Comparison of ENCODE assay signal across 8 cellular contexts in genomic region chr3:195906865-195907729, GRCh38. TPM values are rescaled to one million over a fixed set of nuclear protein-coding genes. Genes with fewer than 3 reads are reported as not detected.
A peak's percentile ranks its signal among the peaks of the same experiment; 100 is the strongest.
DNase-seq lines count a peak whose midpoint lies in the region; ATAC-seq and TF ChIP-seq lines count a peak whose summit lies in the region.

No MANE protein-coding gene starts in this region.

- no peaks in the 10 kb centered on the region for H3K9me3 Mint-ChIP-seq in CD8-positive, alpha-beta T cell

- no peak for TF ChIP-seq POLR2A in esophagus muscularis mucosa (IDR thresholded peaks at IDR 0.05; ENCODE audit: low read depth)

- H3K27me3 ChIP-seq in CD8-positive, alpha-beta T cell (ENCODE audit: insufficient read depth, low read length): no peaks in the 10 kb centered on the region
- H3K27me3 ChIP-seq in esophagus muscularis mucosa: no peaks in the 10 kb centered on the region

- no peaks in the 10 kb centered on the region for H3K9me3 ChIP-seq in CD8-positive, alpha-beta T cell (ENCODE audit: low read length)
- H3K9me3 ChIP-seq in esophagus muscularis mucosa: no peaks in the 10 kb centered on the region

- peak; percentile 45 for ATAC-seq in CD8-positive, alpha-beta T cell
- peak; percentile 27 for ATAC-seq in GM21423 (IDR thresholded peaks at IDR 0.05; ENCODE audit: unreplicated experiment)
- ATAC-seq in HG02840 (IDR thresholded peaks at IDR 0.05; ENCODE audit: low FRiP score, unreplicated experiment): no peak
- no peak for ATAC-seq in HG03520 (IDR thresholded peaks at IDR 0.05; ENCODE audit: unreplicated experiment)

- DNase-seq in CD8-positive, alpha-beta T cell: peak; percentile 50 to 84 (median 71)
- DNase-seq in NCI-H2107 (lab: John Stamatoyannopoulos, UW) (peak; percentile 40), esophagus muscularis mucosa (ENCODE audit: extremely low spot score) (no peak), posterior cingulate gyrus (peak in 6 of 10 donors; percentile 42 to 93 (median 54))
- peak; percentile 39 to 54 (median 44) for DNase-seq in activated CD8-positive, alpha-beta memory T cell treated with anti-CD3 and anti-CD28 coated beads for 48 hours (ENCODE audit: low read depth in 2 of 3, low spot score in 2 of 3)

- peaks cover 40% of the 10 kb centered on the region for H3K4me1 ChIP-seq in CD8-positive, alpha-beta T cell (ENCODE audit: insufficient read depth, low read length)
- peaks cover 31 to 50% (median 45%) of the 10 kb centered on the region in 4 donors for H3K4me1 ChIP-seq in esophagus muscularis mucosa

- H3K36me3 ChIP-seq in CD8-positive, alpha-beta T cell (ENCODE audit: insufficient read depth, low read length): no peaks in the 10 kb centered on the region
- H3K36me3 ChIP-seq in esophagus muscularis mucosa: no peaks in the 10 kb centered on the region

- H3K27me3 Mint-ChIP-seq in CD8-positive, alpha-beta T cell (ENCODE audit: low read depth): no peaks in the 10 kb centered on the region

- H3K4me1 Mint-ChIP-seq in CD8-positive, alpha-beta T cell (ENCODE audit: low read depth): peaks cover 47% of the 10 kb centered on the region

- H3K27ac Mint-ChIP-seq in CD8-positive, alpha-beta T cell: peak overlapping the region; percentile 100

- CTCF ChIA-PET in CD8-positive, alpha-beta T cell (lab: Charles Lee): interaction anchor here (1.1 to 4.0 kb wide), 7 partner anchors 9 to 48 kb away, joined by 3 to 75 read pairs (median 6); no protein-coding TSS in a partner anchor

- WGBS in esophagus muscularis mucosa: 80% methylated on average over 18 of the region's 23 CpGs

- peak overlapping the region; percentile 46 for H3K4me3 ChIP-seq in CD8-positive, alpha-beta T cell (ENCODE audit: low read depth, low read length)
- peak overlapping the region; percentile 63 to 99 (median 82) for H3K4me3 ChIP-seq in esophagus muscularis mucosa

- POLR2A ChIA-PET in CD8-positive, alpha-beta T cell (lab: Charles Lee): interaction anchor here (0.6 to 4.2 kb wide), 7 partner anchors 9 to 357 kb away, joined by 3 to 86 read pairs (median 4); no protein-coding TSS in a partner anchor

- H3K36me3 Mint-ChIP-seq in CD8-positive, alpha-beta T cell: peaks cover 5% of the 10 kb centered on the region

- intact Hi-C loops in CD8-positive, alpha-beta T cell (cut with DNase I, micrococcal nuclease): loop anchor here (1.0 to 10.0 kb wide), 6 partner anchors 8 to 1422 kb away; partner anchors contain the start of genes PPP1R2 (in 2 of the 2), ATP13A3 (in 1 of the 2), TFRC (in 1 of the 2) and XXYLT1 (in 1 of the 2)
- intact Hi-C loops in esophagus muscularis mucosa (cut with DNase I) (no loop called here), posterior cingulate gyrus (cut with DNase I) (no loop called here)

- H3K4me3 Mint-ChIP-seq in CD8-positive, alpha-beta T cell: peak overlapping the region; percentile 93

- no peak for TF ChIP-seq CTCF in CD8-positive, alpha-beta T cell (IDR thresholded peaks at IDR 0.05)
- no peak for TF ChIP-seq CTCF in esophagus muscularis mucosa (IDR thresholded peaks at IDR 0.05)

- peak overlapping the region; percentile 69 for H3K27ac ChIP-seq in CD8-positive, alpha-beta T cell (ENCODE audit: low read depth, low read length)
- H3K27ac ChIP-seq in esophagus muscularis mucosa (replicated peaks in 1 of 4): peak overlapping the region; percentile 52 to 81 (median 74)

- no peak for TF ChIP-seq EP300 in esophagus muscularis mucosa (IDR thresholded peaks at IDR 0.05)

RNA-seq across cellular contexts. Expression of gene TNK2, which starts 1.3 kb away (rescaled TPM):
- total RNA-seq in CD8-positive, alpha-beta T cell: 100 to 1,000 TPM; 127 to 130 TPM
- total RNA-seq in esophagus muscularis mucosa: 10 to 100 TPM; 16.4 to 42.3 (median 28.3) TPM

Comparison
In these comparisons a context has a peak if more than half of its experiments do, and no peak if none do; other contexts are left out.
1. ATAC-seq: peak in CD8-positive, alpha-beta T cell (single experiment) and GM21423 (single experiment); none in HG02840 (single experiment) and HG03520 (single experiment).
2. intact Hi-C loops: an anchor here in CD8-positive, alpha-beta T cell (1.0 to 10.0 kb wide); none called in esophagus muscularis mucosa and posterior cingulate gyrus.